Comparison of ENCODE assay signal across 9 cellular contexts in the genomic region with DNA sequence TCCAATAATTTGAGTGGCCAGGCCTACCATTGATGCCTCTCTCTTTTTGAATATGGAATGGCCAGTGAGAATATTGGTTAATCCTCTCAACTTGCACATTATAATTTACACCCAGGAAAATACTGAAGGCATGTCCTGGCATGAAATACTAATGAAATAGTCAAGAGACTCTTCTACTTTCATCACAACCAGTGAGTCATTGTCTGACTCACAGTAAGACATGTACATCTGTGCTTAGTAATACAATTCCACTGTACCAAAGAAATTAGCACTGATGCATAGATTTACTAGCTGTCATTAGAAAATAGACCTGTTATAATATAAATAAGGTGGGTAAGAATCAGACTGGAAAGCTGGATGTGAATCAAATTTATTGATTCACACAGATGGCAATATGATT. TPM values are rescaled to one million over a fixed set of nuclear protein-coding genes. Genes with fewer than 3 reads are reported as not detected.
DNase-seq lines count a peak whose midpoint lies in the region; ATAC-seq and TF ChIP-seq lines count a peak whose summit lies in the region.
"Had no signal": no experiment of that assay in that cellular context is flagged by ENCODE, and none has a peak within 500 bp of the region (broad histone marks: within the 10 kb centered on the region; RNA-seq: fewer than 3 reads in every experiment).

No MANE protein-coding gene starts in this region.

- DNase-seq in AG10803 (ENCODE audit: low read depth): peak; percentile 91
- DNase-seq in LoVo (ENCODE audit: low spot score): peak; percentile 88
- DNase-seq in epithelial cell of prostate (ENCODE audit: low read depth, low spot score): peak; percentile 94
- no peak for DNase-seq in left ventricle myocardium superior
- no peak for DNase-seq in Right ventricle myocardium superior
- DNase-seq in NCI-H524 treated with DMSO at 0.1 percent for 48 hours (lab: John Stamatoyannopoulos, UW): no peak
- DNase-seq in NCI-H82 (lab: John Stamatoyannopoulos, UW): no peak

- intact Hi-C loops in left ventricle myocardium superior (cut with micrococcal nuclease) (no loop called here), Right ventricle myocardium superior (cut with DNase I) (no loop called here)

- no peak overlapping the region for H3K4me3 ChIP-seq in AG10803 (ENCODE audit: low read length)

- no peak for TF ChIP-seq CTCF in AG10803 (conservative IDR thresholded peaks at IDR 0.05; ENCODE audit: low read length)

- ATAC-seq in GM21526 (IDR thresholded peaks at IDR 0.05; ENCODE audit: low FRiP score, unreplicated experiment) (peak; percentile 58), left ventricle myocardium superior (no peak), Right ventricle myocardium superior (ENCODE audit: poor library complexity) (no peak)

- H3K27ac ChIP-seq in epithelial cell of prostate: peak overlapping the region; percentile 61

RNA-seq across cellular contexts. Expression of gene KCNC2, which starts 31.6 kb away (rescaled TPM):
- total RNA-seq in left ventricle myocardium superior: not detected
- not detected for total RNA-seq in Right ventricle myocardium superior
- total RNA-seq: T-helper 2 cell treated with Interferon-gamma antibody and Interleukin-4, amounts not matched to agents 100 ng/mL and 5 ng/mL, for 36 hours had no signal

Comparison
In these comparisons a context has a peak if more than half of its experiments do, and no peak if none do; other contexts are left out.
1. DNase-seq: peak in AG10803 (single experiment), LoVo (single experiment) and epithelial cell of prostate (single experiment); none in left ventricle myocardium superior (single experiment), Right ventricle myocardium superior (single experiment), NCI-H524 treated with DMSO at 0.1 percent for 48 hours (single experiment) and NCI-H82 (single experiment).